Comparison of ENCODE assay signal across 1 cellular context in the genomic region with DNA sequence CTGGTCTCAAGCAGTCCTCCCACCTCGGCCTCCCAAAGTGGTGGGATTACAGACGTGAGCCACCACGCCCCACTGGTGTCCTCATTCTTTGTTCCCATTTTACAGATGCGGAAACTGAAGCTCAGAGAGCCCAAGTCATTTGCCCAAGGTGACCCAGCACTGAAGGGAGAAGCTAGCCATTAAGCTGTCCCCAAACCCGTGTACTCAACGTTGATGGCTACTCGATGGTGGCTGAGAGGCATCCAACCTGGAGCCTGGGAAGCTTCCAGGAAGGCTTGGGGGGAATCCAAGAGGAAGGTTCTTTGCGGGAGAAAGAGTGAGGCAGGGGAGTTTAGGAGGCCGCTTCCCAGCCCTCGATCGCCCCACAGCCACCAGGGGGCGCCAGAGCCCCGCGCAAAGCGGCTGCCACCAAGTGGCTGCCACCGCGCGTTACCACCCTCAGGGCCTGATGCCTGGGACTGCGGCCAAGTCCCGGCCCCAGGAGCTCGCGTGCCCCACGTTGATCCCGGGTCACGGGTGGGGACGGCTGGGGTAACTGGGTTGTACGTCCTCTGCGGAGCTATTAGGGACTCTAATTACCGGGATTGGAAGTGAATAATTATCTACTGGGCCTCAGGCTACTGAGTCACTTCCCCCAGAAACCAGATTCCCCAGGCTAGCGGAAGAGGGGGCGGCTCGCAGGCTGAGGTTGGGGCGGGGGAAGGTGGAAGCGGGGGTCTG.
TF ChIP-seq lines count a peak whose summit lies in the region.

No MANE protein-coding gene starts in this region.

TF ChIP-seq in IMR-90, 13 proteins besides CTCF, POLR2A, EP300 and RAD21:
- TF ChIP-seq CHD1 (IDR thresholded peaks at IDR 0.05; ENCODE audit: low read depth, low read length): no peak
- peak; percentile 83 for TF ChIP-seq BHLHE40 (IDR thresholded peaks at IDR 0.05; ENCODE audit: low read depth, low read length)
- TF ChIP-seq MAZ (IDR thresholded peaks at IDR 0.05; ENCODE audit: borderline replicate concordance, low read depth, low read length): peak; percentile 52; the same call in 1 of the 2 replicates
- TF ChIP-seq FOS (IDR thresholded peaks at IDR 0.05; ENCODE audit: low read depth, low read length): 0 out of 2 replicates have a peak, but pooled peaks have one; percentile 16
- TF ChIP-seq RFX5 (IDR thresholded peaks at IDR 0.05; ENCODE audit: low read depth, low read length): no peak
- TF ChIP-seq, protein P1, sequence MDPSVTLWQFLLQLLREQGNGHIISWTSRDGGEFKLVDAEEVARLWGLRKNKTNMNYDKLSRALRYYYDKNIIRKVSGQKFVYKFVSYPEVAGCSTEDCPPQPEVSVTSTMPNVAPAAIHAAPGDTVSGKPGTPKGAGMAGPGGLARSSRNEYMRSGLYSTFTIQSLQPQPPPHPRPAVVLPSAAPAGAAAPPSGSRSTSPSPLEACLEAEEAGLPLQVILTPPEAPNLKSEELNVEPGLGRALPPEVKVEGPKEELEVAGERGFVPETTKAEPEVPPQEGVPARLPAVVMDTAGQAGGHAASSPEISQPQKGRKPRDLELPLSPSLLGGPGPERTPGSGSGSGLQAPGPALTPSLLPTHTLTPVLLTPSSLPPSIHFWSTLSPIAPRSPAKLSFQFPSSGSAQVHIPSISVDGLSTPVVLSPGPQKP (IDR thresholded peaks at IDR 0.05; ENCODE audit: borderline replicate concordance, low read depth, low read length): no peak
- 0 out of 2 replicates have a peak, but pooled peaks have one; percentile 50 for TF ChIP-seq MXI1 (IDR thresholded peaks at IDR 0.05; ENCODE audit: borderline replicate concordance, low read depth, low read length)
- TF ChIP-seq USF2 (IDR thresholded peaks at IDR 0.05; ENCODE audit: low read depth, low read length): no peak
- TF ChIP-seq SMC3 (IDR thresholded peaks at IDR 0.05; ENCODE audit: low read depth, low read length): peak; percentile 95
- no peak for TF ChIP-seq RCOR1 (IDR thresholded peaks at IDR 0.05; ENCODE audit: insufficient replicate concordance, low read length)
- no peak for TF ChIP-seq NFE2L2 (IDR thresholded peaks at IDR 0.05; ENCODE audit: low read depth, low read length)
- TF ChIP-seq MAFK (IDR thresholded peaks at IDR 0.05; ENCODE audit: low read depth, low read length): no peak; the same call in 1 of the 2 replicates
- TF ChIP-seq CEBPB (IDR thresholded peaks at IDR 0.05; ENCODE audit: low read depth, low read length): no peak
